10 cellular contexts compared by ENCODE assay signal in the genomic region with DNA sequence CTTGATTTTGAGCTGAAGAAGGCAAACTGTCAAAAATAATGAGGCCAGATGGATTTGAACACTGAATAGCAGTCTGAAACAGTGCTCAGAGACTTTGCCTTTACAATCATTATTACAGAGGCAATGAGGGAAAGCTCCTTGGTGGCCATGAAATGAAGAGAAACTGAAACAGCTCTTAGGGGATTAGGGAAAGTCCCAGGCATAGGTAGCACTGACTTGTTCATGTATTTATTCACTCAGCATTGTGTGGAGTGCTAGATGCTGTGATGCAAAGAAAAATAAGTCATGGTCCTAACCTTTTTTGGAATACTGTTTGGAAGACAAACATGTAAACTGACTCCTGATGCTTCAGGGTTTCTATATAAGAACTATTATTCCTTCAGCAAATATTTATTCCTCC.
DNase-seq lines count a peak whose midpoint lies in the region; ATAC-seq and TF ChIP-seq lines count a peak whose summit lies in the region.
"Had no signal": no experiment of that assay in that cellular context is flagged by ENCODE, and none has a peak within 500 bp of the region (broad histone marks: within the 10 kb centered on the region; RNA-seq: fewer than 3 reads in every experiment).

No MANE protein-coding gene starts in this region.

- H3K79me1 ChIP-seq in trophoblast cell (ENCODE audit: low read length): no peaks in the 10 kb centered on the region

- H3K27me3 ChIP-seq in trophoblast cell (ENCODE audit: insufficient read depth, low read length): no peaks in the 10 kb centered on the region
- H3K27me3 ChIP-seq in transverse colon: no peaks in the 10 kb centered on the region
- H3K27me3 ChIP-seq in Caco-2 (replicated peaks; ENCODE audit: control insufficient read depth, insufficient read depth, low read length): no peaks in the 10 kb centered on the region
- no peaks in the 10 kb centered on the region for H3K27me3 ChIP-seq in prostate gland (replicated peaks; ENCODE audit: insufficient read depth)
- H3K27me3 ChIP-seq: sigmoid colon had no signal

- H3K9me3 ChIP-seq in trophoblast cell (ENCODE audit: insufficient read depth, low read depth, low read length): peaks cover 3% of the 10 kb centered on the region
- H3K9me3 ChIP-seq in transverse colon: no peaks in the 10 kb centered on the region
- H3K9me3 ChIP-seq in Caco-2: no peaks in the 10 kb centered on the region
- no peaks in the 10 kb centered on the region for H3K9me3 ChIP-seq in prostate gland
- H3K9me3 ChIP-seq: sigmoid colon had no signal

- H3K4me3 ChIP-seq in GM12864 (ENCODE audit: low read depth, low read length) (no peak overlapping the region), trophoblast cell (ENCODE audit: low read depth, low read length) (no peak overlapping the region), transverse colon (no peak overlapping the region), Caco-2 (ENCODE audit: low read depth, low read length) (no peak overlapping the region), prostate gland (no peak overlapping the region)
- H3K4me3 ChIP-seq: sigmoid colon had no signal

- TF ChIP-seq POLR2A in transverse colon (IDR thresholded peaks at IDR 0.05) (no peak), prostate gland (IDR thresholded peaks at IDR 0.05) (no peak)

- H3K18ac ChIP-seq in trophoblast cell (ENCODE audit: low read length): no peak overlapping the region

- H3K36me3 Mint-ChIP-seq in activated naive CD4-positive, alpha-beta T cell treated with anti-CD3 and anti-CD28 coated beads, Interleukin-2, amount 50 U/mL, for 72 hours: peaks cover 5 to 23% of the 10 kb centered on the region in 2 donors
- H3K36me3 Mint-ChIP-seq in Caco-2 (ENCODE audit: insufficient read depth, unreplicated experiment): no peaks in the 10 kb centered on the region

- no peak overlapping the region for H2BK5ac ChIP-seq in trophoblast cell (ENCODE audit: low read depth, low read length, poor library complexity)

- H3K9me3 Mint-ChIP-seq in activated naive CD4-positive, alpha-beta T cell treated with anti-CD3 and anti-CD28 coated beads, Interleukin-2, amount 50 U/mL, for 72 hours: no peaks in the 10 kb centered on the region
- H3K9me3 Mint-ChIP-seq in Caco-2 (ENCODE audit: unreplicated experiment): peaks cover 13% of the 10 kb centered on the region

- in situ Hi-C loops in transverse colon (cut with MboI; ENCODE audit: low pct_ligation_motif_present in 1 of 4, low pct_unique_long_range_greater_than_20kb in 1 of 4, low sequenced_read_pairs in 3 of 4): no loop called here

- H3K4me1 Mint-ChIP-seq in Caco-2 (ENCODE audit: low read depth, unreplicated experiment): no peaks in the 10 kb centered on the region

- no peak overlapping the region for H3K4ac ChIP-seq in trophoblast cell (ENCODE audit: low read depth, low read length)

- H4K91ac ChIP-seq in trophoblast cell (ENCODE audit: low read depth, low read length): no peak overlapping the region

- no peak overlapping the region for H3K14ac ChIP-seq in trophoblast cell (ENCODE audit: low read length)

- H2AK5ac ChIP-seq in trophoblast cell (ENCODE audit: low read length): no peak overlapping the region

- DNase-seq in GM12864 (ENCODE audit: low read depth) (peak; percentile 18), trophoblast cell (no peak), transverse colon (no peak), Caco-2 (no peak), prostate gland (ENCODE audit: low spot score) (no peak)
- peak in 1 of 2 donors; percentile 26 for DNase-seq in activated naive CD4-positive, alpha-beta T cell treated with anti-CD3 and anti-CD28 coated beads, Interleukin-2, amount 50 U/mL, for 72 hours (ENCODE audit: low spot score in 2 of 2)
- DNase-seq: COR-L47, sigmoid colon had no signal

- ATAC-seq in GM19351 (IDR thresholded peaks at IDR 0.05; ENCODE audit: unreplicated experiment) (peak; percentile 99), HG03025 (IDR thresholded peaks at IDR 0.05; ENCODE audit: low FRiP score, unreplicated experiment) (peak; percentile 78)
- ATAC-seq in activated naive CD4-positive, alpha-beta T cell treated with anti-CD3 and anti-CD28 coated beads, Interleukin-2, amount 50 U/mL, for 72 hours: peak; percentile 98 to 100

- H2AFZ ChIP-seq in trophoblast cell (ENCODE audit: insufficient read depth, low read length, poor library complexity): no peak overlapping the region

- H3K36me3 ChIP-seq in trophoblast cell (ENCODE audit: control insufficient read depth in 1 of 2, insufficient read depth in 2 of 2, low read length in 2 of 2) (peaks cover 6 to 12% of the 10 kb centered on the region in 2 experiments), transverse colon (no peaks in the 10 kb centered on the region), Caco-2 (ENCODE audit: control insufficient read depth, insufficient read depth, low read length) (no peaks in the 10 kb centered on the region), prostate gland (no peaks in the 10 kb centered on the region)
- H3K36me3 ChIP-seq: sigmoid colon had no signal

- intact Hi-C loops in transverse colon (cut with DNase I; ENCODE audit: low total_unique reads): no loop called here
- intact Hi-C loops in Caco-2 (cut with micrococcal nuclease; ENCODE audit: unreplicated experiment): no loop called here
- intact Hi-C loops in prostate gland (cut with DNase I): no loop called here

- H3K9ac ChIP-seq in trophoblast cell (ENCODE audit: low read length): no peak overlapping the region

- no peak overlapping the region for H3K4me2 ChIP-seq in trophoblast cell (ENCODE audit: low read length)

- H3K27me3 Mint-ChIP-seq in Caco-2 (ENCODE audit: insufficient read depth, unreplicated experiment): no peaks in the 10 kb centered on the region

- peak overlapping the region; percentile 6 to 82 for H3K27ac Mint-ChIP-seq in activated naive CD4-positive, alpha-beta T cell treated with anti-CD3 and anti-CD28 coated beads, Interleukin-2, amount 50 U/mL, for 72 hours
- no peak overlapping the region for H3K27ac Mint-ChIP-seq in Caco-2 (ENCODE audit: unreplicated experiment)

- H3K79me2 ChIP-seq in trophoblast cell (ENCODE audit: control insufficient read depth, insufficient read depth, low read length, poor library complexity): no peaks in the 10 kb centered on the region

- TF ChIP-seq EP300 in transverse colon (IDR thresholded peaks at IDR 0.05; ENCODE audit: low read depth): no peak

- H4K12ac ChIP-seq in trophoblast cell (ENCODE audit: low read depth, low read length): no peak overlapping the region

- POLR2A ChIA-PET in Caco-2 (lab: Charles Lee): no interaction called here

- TF ChIP-seq CTCF in GM12864 (IDR thresholded peaks at IDR 0.05; ENCODE audit: low read depth, low read length, missing control alignments) (no peak), transverse colon (IDR thresholded peaks at IDR 0.05) (no peak), Caco-2 (IDR thresholded peaks at IDR 0.05; ENCODE audit: insufficient read depth in 1 of 2, low read depth in 1 of 2, low read length in 1 of 2, severe bottlenecking in 1 of 2, unreplicated experiment in 1 of 2) (no peak), prostate gland (IDR thresholded peaks at IDR 0.05) (no peak)

- no peak overlapping the region for H3K27ac ChIP-seq in trophoblast cell (ENCODE audit: low read depth, low read length)
- no peak overlapping the region for H3K27ac ChIP-seq in transverse colon
- no peak overlapping the region for H3K27ac ChIP-seq in prostate gland
- H3K27ac ChIP-seq: sigmoid colon had no signal

- H3K23ac ChIP-seq in trophoblast cell (ENCODE audit: low read length): no peak overlapping the region

- H3K4me3 Mint-ChIP-seq in Caco-2 (ENCODE audit: unreplicated experiment): no peak overlapping the region

- H2BK12ac ChIP-seq in trophoblast cell (ENCODE audit: low read length): no peak overlapping the region

- H3K4me1 ChIP-seq in trophoblast cell (ENCODE audit: control insufficient read depth in 1 of 2, insufficient read depth in 2 of 2, low read length in 2 of 2) (no peaks in the 10 kb centered on the region), transverse colon (peaks cover 0 to 14% (median 7%) of the 10 kb centered on the region in 4 donors), Caco-2 (no peaks in the 10 kb centered on the region), prostate gland (replicated peaks) (no peaks in the 10 kb centered on the region)

- H4K8ac ChIP-seq in trophoblast cell (ENCODE audit: low read depth, low read length): no peak overlapping the region

- CTCF ChIA-PET in Caco-2 (lab: Charles Lee): no interaction called here

- no peak overlapping the region for H2BK120ac ChIP-seq in trophoblast cell (ENCODE audit: insufficient read depth, low read length, poor library complexity)

- BruUV-seq in Caco-2 (replicated peaks; lab: Mats Ljungman, UMichigan): no TSS peak
